Comparison of ENCODE assay signal across 15 cellular contexts in genomic region chr7:158017226-158018060, GRCh38.
DNase-seq lines count a peak whose midpoint lies in the region; ATAC-seq and TF ChIP-seq lines count a peak whose summit lies in the region.
"Had no signal": no experiment of that assay in that cellular context is flagged by ENCODE, and none has a peak within 500 bp of the region (broad histone marks: within the 10 kb centered on the region; RNA-seq: fewer than 3 reads in every experiment).

No MANE protein-coding gene starts in this region.

- no peaks in the 10 kb centered on the region for H3K9me3 Mint-ChIP-seq in H9

- H3K23ac ChIP-seq in H9 (ENCODE audit: insufficient read length, low read depth, low read length), result no peak overlapping the region

- no peak overlapping the region for H2BK5ac ChIP-seq in H9 (ENCODE audit: insufficient read length, low read length)

- H3K4me1 ChIP-seq in H9 (ENCODE audit: insufficient read depth, low read length), result peaks cover 2% of the 10 kb centered on the region

- H2BK15ac ChIP-seq in H9 (ENCODE audit: low read depth, low read length), result no peak overlapping the region

- H3K27me3 Mint-ChIP-seq in H9 (ENCODE audit: low read depth), result peaks cover 41% of the 10 kb centered on the region

- H2AFZ ChIP-seq in neural cell (ENCODE audit: low read depth, low read length) (no peak overlapping the region), H9 (ENCODE audit: low read length) (no peak overlapping the region)

- peaks cover 10% of the 10 kb centered on the region for H3F3A ChIP-seq in neural cell (ENCODE audit: insufficient read depth, low read length, poor library complexity, severe bottlenecking)

- peak; percentile 1 for TF ChIP-seq EP300 in neural cell (conservative IDR thresholded peaks at IDR 0.05; ENCODE audit: poor library complexity, severe bottlenecking)

- H3K23me2 ChIP-seq in H9 (ENCODE audit: insufficient read length, low read depth, low read length, poor library complexity, severe bottlenecking), result peaks cover 8% of the 10 kb centered on the region

- peak overlapping the region; percentile 64 for H3K9ac ChIP-seq in neural cell (ENCODE audit: low read length)
- no peak overlapping the region for H3K9ac ChIP-seq in H9 (ENCODE audit: extremely low read depth, insufficient read length, low read length)

- H3K9me3 ChIP-seq in neural cell (ENCODE audit: low read length) (no peaks in the 10 kb centered on the region), H9 (ENCODE audit: control insufficient read depth, low read depth, low read length) (no peaks in the 10 kb centered on the region)

- no peak for TF ChIP-seq RAD21 in neural cell (conservative IDR thresholded peaks at IDR 0.05)

- H3K56ac ChIP-seq in H9 (ENCODE audit: insufficient read length, low read depth, low read length), result no peak overlapping the region

- H3K4me2 ChIP-seq in neural cell (ENCODE audit: low read length), result peak overlapping the region; percentile 49
- no peak overlapping the region for H3K4me2 ChIP-seq in H9 (ENCODE audit: insufficient read depth, insufficient read length, low read length)

- H2BK12ac ChIP-seq in H9 (ENCODE audit: insufficient read length, low read depth, low read length), result no peak overlapping the region

- peak overlapping the region; percentile 77 for H3K27ac ChIP-seq in neural cell (ENCODE audit: low read length)
- no peak overlapping the region for H3K27ac ChIP-seq in H9 (ENCODE audit: insufficient read length, low read depth, low read length)

- H3K9me2 ChIP-seq in neural cell (ENCODE audit: insufficient read depth, low read length), result no peaks in the 10 kb centered on the region

- H2BK20ac ChIP-seq in H9 (ENCODE audit: low read depth, low read length, poor library complexity, severe bottlenecking), result no peak overlapping the region

- H3K14ac ChIP-seq in H9 (ENCODE audit: insufficient read depth, low read length), result no peak overlapping the region

- H4K5ac ChIP-seq in H9 (ENCODE audit: insufficient read length, low read depth, low read length), result no peak overlapping the region

- no peaks in the 10 kb centered on the region for H3K79me1 ChIP-seq in H9 (ENCODE audit: insufficient read depth, low read depth, low read length, poor library complexity, severe bottlenecking)

- ATAC-seq in GM21576 (IDR thresholded peaks at IDR 0.05; ENCODE audit: unreplicated experiment) (no peak), GM21723 (IDR thresholded peaks at IDR 0.05; ENCODE audit: unreplicated experiment) (no peak)
- ATAC-seq: GM12878, PC-3 had no signal

- no peak overlapping the region for H3K27ac Mint-ChIP-seq in H9

- H3K4ac ChIP-seq in H9 (ENCODE audit: low read depth, low read length), result no peak overlapping the region

- H3K4me1 Mint-ChIP-seq in H9, result peaks cover 14 to 29% of the 10 kb centered on the region in 2 experiments

- no peak overlapping the region for H3K18ac ChIP-seq in H9 (ENCODE audit: insufficient read length, low read depth, low read length)

- no peak overlapping the region for H4K91ac ChIP-seq in H9 (ENCODE audit: insufficient read length, low read depth, low read length)

- H3K27me3 ChIP-seq in neural cell (ENCODE audit: insufficient read depth, low read depth, low read length), result no peaks in the 10 kb centered on the region
- H3K27me3 ChIP-seq in H9 (ENCODE audit: insufficient read depth, low read length), result no peaks in the 10 kb centered on the region

- H3K36me3 ChIP-seq in neural cell (ENCODE audit: insufficient read depth, low read length), result no peaks in the 10 kb centered on the region

- H3T11ph ChIP-seq in H9 (ENCODE audit: low read length), result no peak overlapping the region

- H3K79me2 ChIP-seq in neural cell (replicated peaks; ENCODE audit: insufficient read depth, low read length) (no peaks in the 10 kb centered on the region), H9 (ENCODE audit: insufficient read depth, low read length) (no peaks in the 10 kb centered on the region)

- no peaks in the 10 kb centered on the region for H3K36me3 Mint-ChIP-seq in H9 (ENCODE audit: insufficient read depth in 1 of 3, low read depth in 3 of 3)

- H4K20me1 ChIP-seq in neural cell (ENCODE audit: insufficient read depth), result no peaks in the 10 kb centered on the region
- no peaks in the 10 kb centered on the region for H4K20me1 ChIP-seq in H9 (ENCODE audit: control insufficient read depth, insufficient read depth, insufficient read length)

- H3K4me3 Mint-ChIP-seq in H9, result no peak overlapping the region

- no peak overlapping the region for H4K8ac ChIP-seq in H9 (replicated peaks; ENCODE audit: insufficient read length, low read depth, low read length)

- peak; percentile 87 for DNase-seq in COR-L47 (lab: John Stamatoyannopoulos, UW)
- peak; percentile 46 for DNase-seq in NCI-H1092 (lab: John Stamatoyannopoulos, UW)
- peak; percentile 34 for DNase-seq in RPMI8226
- DNase-seq in stimulated activated naive CD4-positive, alpha-beta T cell (lab: John Stamatoyannopoulos, UW), result no peak
- DNase-seq in H9, result no peak
- DNase-seq: activated CD4-positive, alpha-beta T cell treated with anti-CD3 and anti-CD28 coated beads for 1 hour; activated CD8-positive, alpha-beta memory T cell treated with anti-CD3 and anti-CD28 coated beads, Interleukin-2, amount 50 U/mL, for 4 hours; occipital lobe; PC-3; stimulated activated CD4-positive, alpha-beta T cell treated with anti-CD3 and anti-CD28 coated beads, Interleukin-2, amount 100 ng/mL, for 48 hours; T-helper 9 cell had no signal

- TF ChIP-seq CTCF in neural cell (IDR thresholded peaks at IDR 0.05; ENCODE audit: poor library complexity, severe bottlenecking), result no peak
- no peak for TF ChIP-seq CTCF in H9 (conservative IDR thresholded peaks at IDR 0.05)

- no CpG with 5 or more reads among the region's 14 CpGs for WGBS in H9 (ENCODE audit: extremely low coverage, insufficient read length, low lambda C conversion rate)

- no peak overlapping the region for H2AK5ac ChIP-seq in H9 (ENCODE audit: insufficient read length, low read length)

- H2BK120ac ChIP-seq in H9 (ENCODE audit: low read depth, low read length, poor library complexity, severe bottlenecking), result no peak overlapping the region

- peak overlapping the region; percentile 59 for H3K4me3 ChIP-seq in neural cell (ENCODE audit: low read length)
- H3K4me3 ChIP-seq: GM12878 had no signal

TF ChIP-seq in neural cell, 6 proteins besides CTCF, POLR2A, EP300 and RAD21:
- TF ChIP-seq REST (IDR thresholded peaks at IDR 0.05; ENCODE audit: borderline replicate concordance), result peak; percentile 62
- no peak for TF ChIP-seq EZH2 (IDR thresholded peaks at IDR 0.05; ENCODE audit: borderline replicate concordance, insufficient read depth, low read length, poor library complexity, severe bottlenecking)
- peak; percentile 27 for TF ChIP-seq TAF1 (IDR thresholded peaks at IDR 0.05; ENCODE audit: low read depth)

Comparison
In these comparisons a context has a peak if more than half of its experiments do, and no peak if none do; other contexts are left out.
1. DNase-seq: peak in COR-L47 (single experiment), NCI-H1092 (single experiment) and RPMI8226 (single experiment); none in stimulated activated naive CD4-positive, alpha-beta T cell (0 of 6) and H9 (single experiment).